8 cellular contexts compared by ENCODE assay signal in the genomic region with DNA sequence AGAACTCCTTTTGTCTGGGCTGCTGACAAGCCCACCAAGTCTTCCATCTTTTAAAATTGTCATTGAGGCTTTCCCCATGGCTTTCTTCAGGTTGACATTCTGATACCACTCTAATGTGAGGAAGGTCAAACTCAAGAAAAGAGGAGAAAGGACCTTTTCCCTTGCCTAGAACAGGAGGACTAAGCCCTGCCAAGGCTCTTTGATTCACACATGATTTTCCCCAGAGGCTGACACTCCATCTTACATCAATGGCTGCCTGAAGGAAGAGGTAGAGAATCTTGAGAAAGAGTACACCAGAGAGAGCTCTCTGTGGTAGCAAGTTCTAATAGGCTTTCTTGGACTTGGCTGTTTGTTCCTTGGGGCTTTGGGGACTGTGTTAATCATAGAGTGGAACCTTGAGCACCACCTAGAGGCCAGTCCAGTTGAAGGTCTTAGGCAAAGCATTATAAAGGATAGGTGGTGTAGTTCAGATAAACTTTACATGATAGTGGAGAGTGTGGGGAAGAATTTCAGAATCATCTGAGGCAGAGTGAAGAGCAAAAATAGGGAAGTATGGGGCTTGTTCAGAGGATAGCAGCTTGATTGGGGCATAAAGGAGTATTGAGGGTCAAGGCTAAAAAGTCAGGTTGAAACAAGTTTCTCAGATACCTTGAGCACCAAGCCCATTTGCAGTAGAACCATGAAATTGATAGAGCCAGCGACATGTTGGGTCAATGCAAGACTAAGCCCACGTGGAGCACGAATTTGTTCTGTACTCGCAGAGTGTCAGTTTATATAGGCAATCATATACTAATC. TPM values are rescaled to one million over a fixed set of nuclear protein-coding genes. Genes with fewer than 3 reads are reported as not detected.
A peak's percentile ranks its signal among the peaks of the same experiment; 100 is the strongest.
DNase-seq lines count a peak whose midpoint lies in the region; ATAC-seq and TF ChIP-seq lines count a peak whose summit lies in the region.

No MANE protein-coding gene starts in this region.

- CTCF ChIA-PET in Panc1 (lab: Charles Lee), result interaction anchor here (0.6 to 2.6 kb wide), 3 partner anchors 134 to 321 kb away, joined by 3 to 12 read pairs (median 3); no protein-coding TSS in a partner anchor

- no TSS peak for BruUV-seq in Panc1 (replicated peaks; lab: Mats Ljungman, UMichigan)

- no peaks in the 10 kb centered on the region for H3K27me3 Mint-ChIP-seq in CD14-positive monocyte (ENCODE audit: low read depth in 3 of 3)
- H3K27me3 Mint-ChIP-seq in activated T-helper 1 cell treated with anti-CD3 and anti-CD28 coated beads, Interleukin-12 subunit alpha, Interleukin-12 subunit beta, Interleukin-2, Interleukin-4 antibody, amounts not matched to agents 30 ng/mL and 10 ng/mL and 1 ng/mL, durations not matched to agents 14 hours and 24 hours and 36 hours (ENCODE audit: insufficient read depth), result no peaks in the 10 kb centered on the region

- H3K9me3 ChIP-seq in Panc1 (ENCODE audit: control insufficient read depth, insufficient read depth, low read depth, low read length) (0 out of 2 replicates have a peak, but pooled peaks cover 4% of the 10 kb centered on the region), parathyroid adenoma (ENCODE audit: control insufficient read depth, low read length) (no peaks in the 10 kb centered on the region), uterus (no peaks in the 10 kb centered on the region)

- peaks cover 50 to 58% of the 10 kb centered on the region in 2 donors for H3K36me3 Mint-ChIP-seq in CD14-positive monocyte
- H3K36me3 Mint-ChIP-seq in activated T-helper 1 cell treated with anti-CD3 and anti-CD28 coated beads, Interleukin-12 subunit alpha, Interleukin-12 subunit beta, Interleukin-2, Interleukin-4 antibody, amounts not matched to agents 30 ng/mL and 10 ng/mL and 1 ng/mL, durations not matched to agents 14 hours and 24 hours and 36 hours (ENCODE audit: low read depth), result peaks cover 26% of the 10 kb centered on the region

- TF ChIP-seq CTCF in CD14-positive monocyte (IDR thresholded peaks at IDR 0.05) (peak; percentile 78), Panc1 (IDR thresholded peaks at IDR 0.05) (peak; percentile 88), parathyroid adenoma (IDR thresholded peaks at IDR 0.05) (peak; percentile 83), uterus (IDR thresholded peaks at IDR 0.05) (peak; percentile 46 to 60 (median 54))

- H3K9me3 Mint-ChIP-seq in CD14-positive monocyte, result no peaks in the 10 kb centered on the region
- H3K9me3 Mint-ChIP-seq in activated T-helper 1 cell treated with anti-CD3 and anti-CD28 coated beads, Interleukin-12 subunit alpha, Interleukin-12 subunit beta, Interleukin-2, Interleukin-4 antibody, amounts not matched to agents 30 ng/mL and 10 ng/mL and 1 ng/mL, durations not matched to agents 14 hours and 24 hours and 36 hours, result no peaks in the 10 kb centered on the region

- H3K27ac ChIP-seq in Panc1 (ENCODE audit: low read length) (no peak overlapping the region), parathyroid adenoma (no peak overlapping the region), uterus (no peak overlapping the region)

- no peak overlapping the region for H3K4me3 Mint-ChIP-seq in CD14-positive monocyte
- no peak overlapping the region for H3K4me3 Mint-ChIP-seq in activated T-helper 1 cell treated with anti-CD3 and anti-CD28 coated beads, Interleukin-12 subunit alpha, Interleukin-12 subunit beta, Interleukin-2, Interleukin-4 antibody, amounts not matched to agents 30 ng/mL and 10 ng/mL and 1 ng/mL, durations not matched to agents 14 hours and 24 hours and 36 hours

- no peaks in the 10 kb centered on the region for H3K27me3 ChIP-seq in Panc1 (ENCODE audit: control insufficient read depth, insufficient read depth, low read length)
- H3K27me3 ChIP-seq in parathyroid adenoma (ENCODE audit: control insufficient read depth, insufficient read depth, low read length), result no peaks in the 10 kb centered on the region
- no peaks in the 10 kb centered on the region for H3K27me3 ChIP-seq in uterus

- H2AFZ ChIP-seq in parathyroid adenoma, result no peak overlapping the region

- H3K9ac ChIP-seq in parathyroid adenoma, result no peak overlapping the region

- in situ Hi-C loops in Panc1 (cut with HindIII; ENCODE audit: low pct_unique_long_range_greater_than_20kb, low sequenced_read_pairs), result no loop called here

- no peak overlapping the region for H3K4me2 ChIP-seq in parathyroid adenoma (ENCODE audit: low read length)

- DNase-seq in CD14-positive monocyte (ENCODE audit: low spot score) (no peak), GM19238 (ENCODE audit: insufficient read length, low spot score) (peak; percentile 19), Panc1 (ENCODE audit: low read depth, low spot score) (peak; percentile 43), foreskin melanocyte (peak; percentile 53), uterus (peak; percentile 42 to 56)
- DNase-seq in activated T-helper 1 cell treated with anti-CD3 and anti-CD28 coated beads, Interleukin-12 subunit alpha, Interleukin-12 subunit beta, Interleukin-2, Interleukin-4 antibody, amounts not matched to agents 30 ng/mL and 10 ng/mL and 1 ng/mL, durations not matched to agents 14 hours and 24 hours and 36 hours (ENCODE audit: low spot score), result peak; percentile 26

- no peak overlapping the region for H3K27ac Mint-ChIP-seq in CD14-positive monocyte
- no peak overlapping the region for H3K27ac Mint-ChIP-seq in activated T-helper 1 cell treated with anti-CD3 and anti-CD28 coated beads, Interleukin-12 subunit alpha, Interleukin-12 subunit beta, Interleukin-2, Interleukin-4 antibody, amounts not matched to agents 30 ng/mL and 10 ng/mL and 1 ng/mL, durations not matched to agents 14 hours and 24 hours and 36 hours

- no peak for TF ChIP-seq POLR2A in uterus (IDR thresholded peaks at IDR 0.05)

- intact Hi-C loops in CD14-positive monocyte (cut with micrococcal nuclease) (loop anchor here (10.0 kb wide), 1 partner anchor 451 kb away; no protein-coding TSS in a partner anchor), Panc1 (cut with micrococcal nuclease; ENCODE audit: unreplicated experiment) (loop anchor here (2.0 kb wide), 1 partner anchor 133 kb away; the partner anchor contains the start of gene GNPDA1), uterus (cut with DNase I; ENCODE audit: low total_unique reads) (loop anchor here (5.0 kb wide), 1 partner anchor 153 kb away; no protein-coding TSS in a partner anchor)
- intact Hi-C loops in activated T-helper 1 cell treated with anti-CD3 and anti-CD28 coated beads, Interleukin-12 subunit alpha, Interleukin-12 subunit beta, Interleukin-2, Interleukin-4 antibody, amounts not matched to agents 30 ng/mL and 10 ng/mL and 1 ng/mL, durations not matched to agents 14 hours and 24 hours and 36 hours (cut with micrococcal nuclease), result loop anchor here (1.0 to 2.0 kb wide), 5 partner anchors 35 to 453 kb away; no protein-coding TSS in a partner anchor

- ATAC-seq in HG03565 (IDR thresholded peaks at IDR 0.05; ENCODE audit: unreplicated experiment), result peak; percentile 78
- peak; percentile 97 for ATAC-seq in Panc1

- POLR2A ChIA-PET in Panc1 (lab: Charles Lee), result no interaction called here

- H3K36me3 ChIP-seq in Panc1 (ENCODE audit: control insufficient read depth, insufficient read depth, low read length), result peaks cover 12% of the 10 kb centered on the region
- no peaks in the 10 kb centered on the region for H3K36me3 ChIP-seq in parathyroid adenoma (ENCODE audit: control insufficient read depth, insufficient read depth, low read length)
- no peaks in the 10 kb centered on the region for H3K36me3 ChIP-seq in uterus

- no peaks in the 10 kb centered on the region for H3K4me1 Mint-ChIP-seq in CD14-positive monocyte
- H3K4me1 Mint-ChIP-seq in activated T-helper 1 cell treated with anti-CD3 and anti-CD28 coated beads, Interleukin-12 subunit alpha, Interleukin-12 subunit beta, Interleukin-2, Interleukin-4 antibody, amounts not matched to agents 30 ng/mL and 10 ng/mL and 1 ng/mL, durations not matched to agents 14 hours and 24 hours and 36 hours (ENCODE audit: low read depth), result peaks cover 6% of the 10 kb centered on the region

- peaks cover 8% of the 10 kb centered on the region for H3K79me2 ChIP-seq in parathyroid adenoma

- H3K4me1 ChIP-seq in Panc1 (ENCODE audit: control insufficient read depth, insufficient read depth, low read length) (no peaks in the 10 kb centered on the region), parathyroid adenoma (no peaks in the 10 kb centered on the region), uterus (no peaks in the 10 kb centered on the region)

- H3K4me3 ChIP-seq in Panc1 (ENCODE audit: low read depth in 2 of 2, low read length in 2 of 2), result no peak overlapping the region
- H3K4me3 ChIP-seq in parathyroid adenoma (ENCODE audit: low read depth, low read length), result no peak overlapping the region
- no peak overlapping the region for H3K4me3 ChIP-seq in uterus

RNA-seq across cellular contexts. Expression of gene NDFIP1, which starts 36.7 kb away (rescaled TPM):
- polyA plus RNA-seq in CD14-positive monocyte, result 10 to 100 TPM; 44.0 to 44.4 TPM
- total RNA-seq in Panc1 (2021; ENCODE audit: unreplicated experiment) (40.9 TPM), uterus (100 to 1,000 TPM in 1 of 4 donors, 10 to 100 TPM in 3; 53.2 to 124 (median 89.0) TPM)
- 66.3 TPM for polyA plus RNA-seq in Panc1 (2012; ENCODE audit: insufficient read length)
- total RNA-seq in activated T-helper 1 cell treated with anti-CD3 and anti-CD28 coated beads, Interleukin-12 subunit alpha, Interleukin-12 subunit beta, Interleukin-2, Interleukin-4 antibody, amounts not matched to agents 30 ng/mL and 10 ng/mL and 1 ng/mL, durations not matched to agents 14 hours and 24 hours and 36 hours, result 119 and 129 TPM in 2 replicates
